ENCODE assay signal across 25 cellular contexts in the genomic region with DNA sequence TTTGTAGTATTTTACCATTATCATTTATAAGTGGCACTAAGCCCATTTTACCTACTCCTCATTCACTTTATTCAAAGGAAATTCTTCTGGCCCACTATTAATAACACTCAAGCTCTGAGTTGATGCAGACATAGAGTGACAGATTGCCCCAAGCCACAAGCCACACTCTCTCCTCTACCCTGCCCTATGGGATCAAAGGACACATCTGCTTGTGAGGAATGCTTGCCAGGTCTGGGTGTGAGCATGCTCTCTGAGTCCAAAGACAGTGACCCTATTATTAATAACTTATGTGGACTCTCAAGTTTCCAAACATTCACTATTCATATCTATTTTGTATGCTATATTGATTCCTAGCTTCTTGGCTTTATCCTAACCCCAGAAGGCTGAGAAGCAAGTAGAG. TPM values are rescaled to one million over a fixed set of nuclear protein-coding genes. Genes with fewer than 3 reads are reported as not detected.
"Had no signal": no experiment of that assay in that cellular context is flagged by ENCODE, and none has a peak within 500 bp of the region (broad histone marks: within the 10 kb centered on the region; RNA-seq: fewer than 3 reads in every experiment).

No MANE protein-coding gene starts in this region.

- H3K36me3 Mint-ChIP-seq: activated naive CD4-positive, alpha-beta T cell treated with anti-CD3 and anti-CD28 coated beads, Interleukin-2, amount 50 U/mL, for 72 hours; naive thymus-derived CD4-positive, alpha-beta T cell; stimulated activated naive B cell treated with anti-CD40 and anti-IgM and Interleukin-4, amounts not matched to agents 10 μg/mL and 1 μg/mL and 100 μg/mL, for 72 hours had no signal

- H3K4me1 Mint-ChIP-seq: stimulated activated naive B cell treated with anti-CD40 and anti-IgM and Interleukin-4, amounts not matched to agents 10 μg/mL and 1 μg/mL and 100 μg/mL, for 72 hours had no signal

- H3K27ac Mint-ChIP-seq: activated naive CD4-positive, alpha-beta T cell treated with anti-CD3 and anti-CD28 coated beads, Interleukin-2, amount 50 U/mL, for 72 hours; activated T-cell treated with anti-CD3 and anti-CD28 coated beads, Interleukin-2, amount 50 U/mL, for 72 hours; naive thymus-derived CD4-positive, alpha-beta T cell; stimulated activated naive B cell treated with anti-CD40 and anti-IgM and Interleukin-4, amounts not matched to agents 10 μg/mL and 1 μg/mL and 100 μg/mL, for 72 hours had no signal

- H3K36me3 ChIP-seq: colonic mucosa, gastroesophageal sphincter, heart right ventricle, ovary, spleen, thoracic aorta, upper lobe of left lung, WERI-Rb-1 had no signal

- H3K4me1 ChIP-seq: body of pancreas, colonic mucosa, gastroesophageal sphincter, heart right ventricle, spleen, upper lobe of left lung had no signal

- H3K27me3 ChIP-seq: body of pancreas, colonic mucosa, gastroesophageal sphincter, ovary, spleen, upper lobe of left lung had no signal

- H3K27ac ChIP-seq: body of pancreas, colonic mucosa, gastroesophageal sphincter, heart right ventricle, ovary, spleen, thoracic aorta, upper lobe of left lung, WERI-Rb-1 had no signal

- DNase-seq: activated CD4-positive, alpha-beta T cell treated with anti-CD3 and anti-CD28 coated beads, Interleukin-2, amount 50 U/mL, for 4 hours; activated effector memory CD4-positive, alpha-beta T cell treated with anti-CD3 and anti-CD28 coated beads, Interleukin-2, amount 50 U/mL, for 16 hours; activated T-cell treated with anti-CD3 and anti-CD28 coated beads, Interleukin-2, amount 50 U/mL, for 72 hours; amniotic stem cell; body of pancreas; central memory CD4-positive, alpha-beta T cell; colonic mucosa; heart right ventricle; kidney glomerular epithelial cell; mesenchymal stem cell; mucosa of descending colon; naive thymus-derived CD4-positive, alpha-beta T cell; ovary; spleen; stimulated activated naive B cell treated with anti-CD40 and anti-IgM and Interleukin-4, amounts not matched to agents 10 μg/mL and 1 μg/mL and 100 μg/mL, for 72 hours; T-helper 2 cell; upper lobe of left lung; WERI-Rb-1 had no signal

- H3K4me3 Mint-ChIP-seq: activated T-cell treated with anti-CD3 and anti-CD28 coated beads, Interleukin-2, amount 50 U/mL, for 72 hours; naive thymus-derived CD4-positive, alpha-beta T cell; stimulated activated naive B cell treated with anti-CD40 and anti-IgM and Interleukin-4, amounts not matched to agents 10 μg/mL and 1 μg/mL and 100 μg/mL, for 72 hours had no signal

- H3K4me3 ChIP-seq: body of pancreas, colonic mucosa, gastroesophageal sphincter, heart right ventricle, mucosa of descending colon, ovary, spleen, thoracic aorta, upper lobe of left lung had no signal

- ATAC-seq: activated naive CD4-positive, alpha-beta T cell treated with anti-CD3 and anti-CD28 coated beads, Interleukin-2, amount 50 U/mL, for 72 hours; activated T-cell treated with anti-CD3 and anti-CD28 coated beads, Interleukin-2, amount 50 U/mL, for 72 hours; body of pancreas; gastroesophageal sphincter; mucosa of descending colon; naive thymus-derived CD4-positive, alpha-beta T cell; sciatic nerve; stimulated activated naive B cell treated with anti-CD40 and anti-IgM and Interleukin-4, amounts not matched to agents 10 μg/mL and 1 μg/mL and 100 μg/mL, for 72 hours had no signal

- H3K9me3 Mint-ChIP-seq: activated naive CD4-positive, alpha-beta T cell treated with anti-CD3 and anti-CD28 coated beads, Interleukin-2, amount 50 U/mL, for 72 hours; activated T-cell treated with anti-CD3 and anti-CD28 coated beads, Interleukin-2, amount 50 U/mL, for 72 hours; naive thymus-derived CD4-positive, alpha-beta T cell; stimulated activated naive B cell treated with anti-CD40 and anti-IgM and Interleukin-4, amounts not matched to agents 10 μg/mL and 1 μg/mL and 100 μg/mL, for 72 hours had no signal

- H3K9me3 ChIP-seq: body of pancreas, colonic mucosa, gastroesophageal sphincter, heart right ventricle, mucosa of descending colon, ovary, spleen, thoracic aorta, upper lobe of left lung had no signal

RNA-seq across cellular contexts. Expression of a gene that starts 18.5 kb away (rescaled TPM):
- total RNA-seq: activated CD8-positive, alpha-beta memory T cell treated with anti-CD3 and anti-CD28 coated beads for 36 hours; activated naive CD4-positive, alpha-beta T cell treated with anti-CD3 and anti-CD28 coated beads, Interleukin-2, amount 50 U/mL, for 72 hours; activated T-cell treated with anti-CD3 and anti-CD28 coated beads, Interleukin-2, amount 50 U/mL, for 72 hours; body of pancreas; colonic mucosa; epithelial cell of proximal tubule; gastroesophageal sphincter; lower leg skin; mucosa of descending colon; naive thymus-derived CD4-positive, alpha-beta T cell; thoracic aorta; upper lobe of left lung had no signal
- polyA plus RNA-seq: naive thymus-derived CD4-positive, alpha-beta T cell had no signal
